In the genomic region with DNA sequence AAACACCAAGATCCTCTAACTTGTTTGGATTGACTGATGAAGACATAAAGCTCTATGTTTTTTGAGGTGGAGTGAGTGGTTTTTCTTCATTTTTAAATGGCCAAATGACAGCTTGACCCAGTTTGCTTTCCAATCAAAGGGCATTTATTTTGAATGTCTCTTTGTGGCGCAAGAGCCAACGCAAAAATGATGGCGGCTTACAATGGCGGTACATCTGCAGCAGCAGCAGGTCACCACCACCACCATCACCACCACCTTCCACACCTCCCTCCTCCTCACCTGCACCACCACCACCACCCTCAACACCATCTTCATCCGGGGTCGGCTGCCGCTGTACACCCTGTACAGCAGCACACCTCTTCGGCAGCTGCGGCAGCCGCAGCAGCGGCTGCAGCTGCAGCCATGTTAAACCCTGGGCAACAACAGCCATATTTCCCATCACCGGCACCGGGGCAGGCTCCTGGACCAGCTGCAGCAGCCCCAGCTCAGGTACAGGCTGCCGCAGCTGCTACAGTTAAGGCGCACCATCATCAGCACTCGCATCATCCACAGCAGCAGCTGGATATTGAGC, we compare ENCODE assay signal across 2 cellular contexts.
TF ChIP-seq lines count a peak whose summit lies in the region.

No MANE protein-coding gene starts in this region.

TF ChIP-seq in SK-N-SH, 30 proteins besides CTCF, POLR2A, EP300 and RAD21 (continued from another document):
- TF ChIP-seq POLR2AphosphoS5 (IDR thresholded peaks at IDR 0.05; ENCODE audit: low read depth, low read length) (no peak), TEAD4 (IDR thresholded peaks at IDR 0.05; ENCODE audit: borderline replicate concordance, insufficient read depth) (no peak), MXI1 (IDR thresholded peaks at IDR 0.05; ENCODE audit: low read depth, low read length) (no peak), ELF1 (IDR thresholded peaks at IDR 0.05) (no peak), EZH2phosphoT487 (IDR thresholded peaks at IDR 0.05; ENCODE audit: borderline replicate concordance, low read depth) (no peak), TCF12 (IDR thresholded peaks at IDR 0.05) (no peak), GABPA (IDR thresholded peaks at IDR 0.05; ENCODE audit: low read depth) (no peak), SIN3A (IDR thresholded peaks at IDR 0.05; ENCODE audit: borderline replicate concordance, low read depth, low read length) (no peak), NRF1 (IDR thresholded peaks at IDR 0.05; ENCODE audit: low read depth, low read length) (no peak), NFIC (IDR thresholded peaks at IDR 0.05; ENCODE audit: borderline replicate concordance) (no peak), SMC3 (IDR thresholded peaks at IDR 0.05; ENCODE audit: low read depth, low read length) (no peak), TAF1 (IDR thresholded peaks at IDR 0.05; ENCODE audit: borderline replicate concordance, low read depth, low read length) (no peak)
- TF ChIP-seq, protein P1, sequence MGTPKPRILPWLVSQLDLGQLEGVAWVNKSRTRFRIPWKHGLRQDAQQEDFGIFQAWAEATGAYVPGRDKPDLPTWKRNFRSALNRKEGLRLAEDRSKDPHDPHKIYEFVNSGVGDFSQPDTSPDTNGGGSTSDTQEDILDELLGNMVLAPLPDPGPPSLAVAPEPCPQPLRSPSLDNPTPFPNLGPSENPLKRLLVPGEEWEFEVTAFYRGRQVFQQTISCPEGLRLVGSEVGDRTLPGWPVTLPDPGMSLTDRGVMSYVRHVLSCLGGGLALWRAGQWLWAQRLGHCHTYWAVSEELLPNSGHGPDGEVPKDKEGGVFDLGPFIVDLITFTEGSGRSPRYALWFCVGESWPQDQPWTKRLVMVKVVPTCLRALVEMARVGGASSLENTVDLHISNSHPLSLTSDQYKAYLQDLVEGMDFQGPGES (IDR thresholded peaks at IDR 0.05; ENCODE audit: low read depth, low read length), result no peak

TF ChIP-seq in SK-N-SH treated with all-trans-retinoic acid at 6 μM for 48 hours, 23 proteins besides CTCF, POLR2A, EP300 and RAD21 (continued from another document):
- TF ChIP-seq, protein P2, sequence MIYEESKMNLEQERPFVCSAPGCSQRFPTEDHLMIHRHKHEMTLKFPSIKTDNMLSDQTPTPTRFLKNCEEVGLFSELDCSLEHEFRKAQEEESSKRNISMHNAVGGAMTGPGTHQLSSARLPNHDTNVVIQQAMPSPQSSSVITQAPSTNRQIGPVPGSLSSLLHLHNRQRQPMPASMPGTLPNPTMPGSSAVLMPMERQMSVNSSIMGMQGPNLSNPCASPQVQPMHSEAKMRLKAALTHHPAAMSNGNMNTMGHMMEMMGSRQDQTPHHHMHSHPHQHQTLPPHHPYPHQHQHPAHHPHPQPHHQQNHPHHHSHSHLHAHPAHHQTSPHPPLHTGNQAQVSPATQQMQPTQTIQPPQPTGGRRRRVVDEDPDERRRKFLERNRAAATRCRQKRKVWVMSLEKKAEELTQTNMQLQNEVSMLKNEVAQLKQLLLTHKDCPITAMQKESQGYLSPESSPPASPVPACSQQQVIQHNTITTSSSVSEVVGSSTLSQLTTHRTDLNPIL (CRISPR knock-in tag; IDR thresholded peaks at IDR 0.05; ENCODE audit: low read depth), result no peak
TF ChIP-seq in SK-N-SH treated with all-trans-retinoic acid at 6 μM for 48 hours: peak in this region for 0.
